Comparison of ENCODE assay signal across 12 cellular contexts in the genomic region with DNA sequence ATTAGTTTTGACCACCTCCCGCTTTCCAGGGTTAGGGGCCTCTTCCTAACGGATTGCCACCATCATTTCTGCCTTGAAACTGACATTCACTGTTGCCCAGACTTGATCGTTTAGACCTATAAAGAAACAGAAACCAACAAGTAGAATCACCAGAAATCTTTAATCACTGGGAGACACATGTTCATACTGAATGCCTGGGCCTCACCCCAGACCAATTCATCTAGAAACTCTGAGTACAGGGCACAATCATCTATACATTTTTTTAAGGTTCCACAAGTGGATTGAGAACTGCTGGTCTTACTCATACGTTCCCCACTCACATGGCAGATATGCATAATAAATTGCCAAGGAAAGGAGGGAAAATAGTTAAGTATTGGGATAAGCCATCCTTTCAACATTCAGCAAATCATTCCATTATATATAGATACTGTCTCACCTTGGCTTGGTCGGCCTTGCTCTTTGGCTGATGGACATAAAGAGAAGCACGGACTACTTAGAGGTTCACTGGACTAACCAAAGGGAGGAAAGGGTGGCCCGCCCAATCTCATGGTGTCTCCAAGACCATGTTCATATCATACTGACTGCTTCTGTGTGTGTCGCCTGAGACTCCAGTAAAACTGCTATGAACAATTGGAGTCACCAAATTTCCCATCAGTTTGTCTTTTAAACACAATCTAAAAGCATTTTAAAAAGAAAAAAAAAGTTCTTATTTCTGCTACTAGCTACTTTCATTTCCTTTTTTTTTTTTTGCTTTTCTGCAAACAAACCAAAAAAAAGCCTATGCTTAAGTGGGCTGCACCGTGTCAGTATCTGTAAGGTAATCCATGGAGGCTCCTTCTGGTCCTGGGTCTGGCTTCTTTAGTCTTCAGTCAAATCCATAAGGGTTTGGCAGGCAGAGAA. TPM values are rescaled to one million over a fixed set of nuclear protein-coding genes. Genes with fewer than 3 reads are reported as not detected.
DNase-seq lines count a peak whose midpoint lies in the region; ATAC-seq, FAIRE-seq and TF ChIP-seq lines count a peak whose summit lies in the region.
"Had no signal": no experiment of that assay in that cellular context is flagged by ENCODE, and none has a peak within 500 bp of the region (broad histone marks: within the 10 kb centered on the region; RNA-seq: fewer than 3 reads in every experiment).

No MANE protein-coding gene starts in this region.

- H3K4me1 Mint-ChIP-seq in activated naive CD8-positive, alpha-beta T cell treated with anti-CD3 and anti-CD28 coated beads for 36 hours, result peaks cover 25% of the 10 kb centered on the region
- H3K4me1 Mint-ChIP-seq: central memory CD8-positive, alpha-beta T cell had no signal

- H3K4me3 Mint-ChIP-seq in activated naive CD8-positive, alpha-beta T cell treated with anti-CD3 and anti-CD28 coated beads for 36 hours, result no peak overlapping the region
- H3K4me3 Mint-ChIP-seq: central memory CD8-positive, alpha-beta T cell had no signal

- H4K20me1 ChIP-seq in Loucy (ENCODE audit: insufficient read depth, low read length, poor library complexity, severe bottlenecking), result no peaks in the 10 kb centered on the region

- no peaks in the 10 kb centered on the region for H3F3A ChIP-seq in Loucy (ENCODE audit: low read depth)

- H3K36me3 Mint-ChIP-seq in activated naive CD8-positive, alpha-beta T cell treated with anti-CD3 and anti-CD28 coated beads for 36 hours, result no peaks in the 10 kb centered on the region

- peak overlapping the region; percentile 85 for H3K27ac Mint-ChIP-seq in activated naive CD8-positive, alpha-beta T cell treated with anti-CD3 and anti-CD28 coated beads for 36 hours

- H3K27me3 ChIP-seq in Loucy (ENCODE audit: insufficient read depth, low read length, poor library complexity, severe bottlenecking), result no peaks in the 10 kb centered on the region

- no peak overlapping the region for H3K4me3 ChIP-seq in Loucy (ENCODE audit: low read length, poor library complexity, severe bottlenecking)
- H3K4me3 ChIP-seq: mucosa of descending colon had no signal

- H3K9me3 Mint-ChIP-seq in activated naive CD8-positive, alpha-beta T cell treated with anti-CD3 and anti-CD28 coated beads for 36 hours, result no peaks in the 10 kb centered on the region
- H3K9me3 Mint-ChIP-seq: central memory CD8-positive, alpha-beta T cell had no signal

- H3K4me1 ChIP-seq in Loucy (ENCODE audit: insufficient read depth, low read length, poor library complexity, severe bottlenecking), result peaks cover 4% of the 10 kb centered on the region

- H3K4me2 ChIP-seq in Loucy (ENCODE audit: low read depth, low read length, poor library complexity, severe bottlenecking), result no peak overlapping the region

- DNase-seq in CD1c-positive myeloid dendritic cell (ENCODE audit: extremely low spot score), result peak; percentile 44
- DNase-seq in GM19239 (ENCODE audit: insufficient read length, low spot score), result no peak
- DNase-seq in activated naive CD8-positive, alpha-beta T cell treated with anti-CD3 and anti-CD28 coated beads for 36 hours, result peak; percentile 21
- DNase-seq in omental fat pad (ENCODE audit: low spot score), result no peak
- DNase-seq in NK-92 (lab: John Stamatoyannopoulos, UW; ENCODE audit: unreplicated experiment), result no peak
- DNase-seq in NCI-H1694 treated with DMSO at 0.1 percent for 48 hours (lab: John Stamatoyannopoulos, UW), result no peak
- no peak for DNase-seq in left colon
- DNase-seq: MM.1S had no signal

- H3K9me2 ChIP-seq in Loucy (replicated peaks; ENCODE audit: low read depth, low read length), result no peaks in the 10 kb centered on the region

- no peaks in the 10 kb centered on the region for H3K79me2 ChIP-seq in Loucy (ENCODE audit: insufficient read depth, low read length)

- intact Hi-C loops in left colon (cut with DNase I, micrococcal nuclease), result no loop called here

- ATAC-seq in omental fat pad (ENCODE audit: low FRiP score) (no peak), left colon (no peak)

- no peak for TF ChIP-seq CTCF in Loucy (conservative IDR thresholded peaks at IDR 0.05; ENCODE audit: low read length)
- TF ChIP-seq CTCF in omental fat pad (IDR thresholded peaks at IDR 0.05), result no peak

- H3K9ac ChIP-seq in Loucy (ENCODE audit: low read depth, low read length, poor library complexity, severe bottlenecking), result peak overlapping the region; percentile 31

- H3K36me3 ChIP-seq in Loucy (ENCODE audit: insufficient read depth, low read length), result no peaks in the 10 kb centered on the region

- peaks cover 12% of the 10 kb centered on the region for H3K27me3 Mint-ChIP-seq in activated naive CD8-positive, alpha-beta T cell treated with anti-CD3 and anti-CD28 coated beads for 36 hours

- peak overlapping the region; percentile 65 for H2AFZ ChIP-seq in Loucy (ENCODE audit: low read length)

- FAIRE-seq in GM19239 (lab: Jason Lieb, UNC), result peak; percentile 78
- FAIRE-seq: urothelium cell line had no signal

- H3K9me3 ChIP-seq in Loucy (ENCODE audit: insufficient read depth, low read depth, low read length), result no peaks in the 10 kb centered on the region
- H3K9me3 ChIP-seq: mucosa of descending colon had no signal

RNA-seq across cellular contexts. Expression of gene TARBP1, which starts 9.3 kb away (rescaled TPM):
- total RNA-seq in activated naive CD8-positive, alpha-beta T cell treated with anti-CD3 and anti-CD28 coated beads for 36 hours, result 10 to 100 TPM; 38.6 to 44.0 TPM
- 10 to 100 TPM; 12.1 to 26.0 (median 13.6) TPM for total RNA-seq in omental fat pad
- total RNA-seq in left colon, result 10 to 100 TPM; 19.9 to 30.5 TPM

Comparison
In these comparisons a context has a peak if more than half of its experiments do, and no peak if none do; other contexts are left out.
1. DNase-seq: peak in CD1c-positive myeloid dendritic cell (single experiment) and activated naive CD8-positive, alpha-beta T cell treated with anti-CD3 and anti-CD28 coated beads for 36 hours (single experiment); none in GM19239 (single experiment), omental fat pad (single experiment), NK-92 (single experiment), NCI-H1694 treated with DMSO at 0.1 percent for 48 hours (single experiment) and left colon (0 of 2).